Comparison of ENCODE assay signal across 20 cellular contexts in genomic region chr6:89032599-89032998, GRCh38. TPM values are rescaled to one million over a fixed set of nuclear protein-coding genes. Genes with fewer than 3 reads are reported as not detected.
DNase-seq lines count a peak whose midpoint lies in the region; ATAC-seq lines count a peak whose summit lies in the region.
"Had no signal": no experiment of that assay in that cellular context is flagged by ENCODE, and none has a peak within 500 bp of the region (broad histone marks: within the 10 kb centered on the region; RNA-seq: fewer than 3 reads in every experiment).

No MANE protein-coding gene starts in this region.

- H3K27me3 ChIP-seq in Karpas-422 (ENCODE audit: low read length) = no peaks in the 10 kb centered on the region
- no peaks in the 10 kb centered on the region for H3K27me3 ChIP-seq in skeletal muscle tissue (ENCODE audit: control insufficient read depth in 3 of 3, insufficient read depth in 3 of 3, low read length in 3 of 3)
- H3K27me3 ChIP-seq in effector memory CD4-positive, alpha-beta T cell (replicated peaks; ENCODE audit: control insufficient read depth, insufficient read depth, low read length, poor library complexity, severe bottlenecking) = no peaks in the 10 kb centered on the region
- H3K27me3 ChIP-seq in CD8-positive, alpha-beta memory T cell (ENCODE audit: insufficient read depth, low read length, poor library complexity, severe bottlenecking) = no peaks in the 10 kb centered on the region
- H3K27me3 ChIP-seq: breast epithelium, esophagus squamous epithelium, left lung, neutrophil had no signal

- H3K4me2 ChIP-seq in Karpas-422 (ENCODE audit: low read depth, low read length, poor library complexity, severe bottlenecking) = no peak overlapping the region

- H3K79me2 ChIP-seq in Karpas-422 (ENCODE audit: low read length) = no peaks in the 10 kb centered on the region

- H3K9me3 Mint-ChIP-seq in activated naive CD8-positive, alpha-beta T cell treated with anti-CD3 and anti-CD28 coated beads, Interleukin-2, amount 10 ng/mL, durations not matched to agents 7 days and 5 days = peaks cover 5% of the 10 kb centered on the region
- H3K9me3 Mint-ChIP-seq in activated naive CD8-positive, alpha-beta T cell treated with anti-CD3 and anti-CD28 coated beads for 36 hours = peaks cover 5% of the 10 kb centered on the region
- H3K9me3 Mint-ChIP-seq in CD8-positive, alpha-beta memory T cell = peaks cover under 1 to 9% (median 8%) of the 10 kb centered on the region in 5 donors

- H4K20me1 ChIP-seq in Karpas-422 (ENCODE audit: insufficient read depth, low read depth, low read length) = no peaks in the 10 kb centered on the region

- H3K36me3 ChIP-seq in Karpas-422 (ENCODE audit: insufficient read depth, low read length) (no peaks in the 10 kb centered on the region), skeletal muscle tissue (ENCODE audit: control insufficient read depth in 3 of 3, insufficient read depth in 3 of 3, low read length in 3 of 3) (no peaks in the 10 kb centered on the region)
- no peaks in the 10 kb centered on the region for H3K36me3 ChIP-seq in effector memory CD4-positive, alpha-beta T cell (ENCODE audit: control insufficient read depth, insufficient read depth, low read length)
- H3K36me3 ChIP-seq in CD8-positive, alpha-beta memory T cell (ENCODE audit: insufficient read depth, low read length) = no peaks in the 10 kb centered on the region
- H3K36me3 ChIP-seq: breast epithelium, esophagus squamous epithelium, left lung, neutrophil, WERI-Rb-1 had no signal

- H3K4me1 ChIP-seq in Karpas-422 (ENCODE audit: low read length) (no peaks in the 10 kb centered on the region), skeletal muscle tissue (ENCODE audit: control insufficient read depth in 3 of 3, insufficient read depth in 3 of 3, low read length in 3 of 3) (peaks cover 16 to 39% (median 26%) of the 10 kb centered on the region in 3 donors)
- H3K4me1 ChIP-seq in effector memory CD4-positive, alpha-beta T cell (ENCODE audit: control insufficient read depth, insufficient read depth, low read length, poor library complexity, severe bottlenecking) = no peaks in the 10 kb centered on the region
- no peaks in the 10 kb centered on the region for H3K4me1 ChIP-seq in CD8-positive, alpha-beta memory T cell (ENCODE audit: insufficient read depth, low read length)

- CTCF ChIA-PET in CD8-positive, alpha-beta memory T cell (lab: Charles Lee) = no interaction called here

- peak; percentile 47 for ATAC-seq in activated naive CD8-positive, alpha-beta T cell treated with anti-CD3 and anti-CD28 coated beads, Interleukin-2, amount 10 ng/mL, durations not matched to agents 7 days and 5 days (ENCODE audit: low read depth)
- ATAC-seq: activated CD8-positive, alpha-beta T cell treated with anti-CD3 and anti-CD28 coated beads for 36 hours; activated naive CD8-positive, alpha-beta T cell treated with anti-CD3 and anti-CD28 coated beads, Interleukin-2, amount 50 U/mL, for 24 hours; activated T-cell treated with anti-CD3 and anti-CD28 coated beads, Interleukin-2, amount 50 U/mL, for 72 hours; HepG2; left lung had no signal

- peak overlapping the region; percentile 33 for H3K4me3 Mint-ChIP-seq in activated naive CD8-positive, alpha-beta T cell treated with anti-CD3 and anti-CD28 coated beads, Interleukin-2, amount 10 ng/mL, durations not matched to agents 7 days and 5 days
- H3K4me3 Mint-ChIP-seq in activated naive CD8-positive, alpha-beta T cell treated with anti-CD3 and anti-CD28 coated beads for 36 hours = no peak overlapping the region
- H3K4me3 Mint-ChIP-seq in CD8-positive, alpha-beta memory T cell = no peak overlapping the region
- H3K4me3 Mint-ChIP-seq: activated CD8-positive, alpha-beta T cell treated with anti-CD3 and anti-CD28 coated beads for 36 hours; activated naive CD8-positive, alpha-beta T cell treated with anti-CD3 and anti-CD28 coated beads, Interleukin-2, amount 50 U/mL, for 24 hours; activated T-cell treated with anti-CD3 and anti-CD28 coated beads, Interleukin-2, amount 50 U/mL, for 72 hours had no signal

- peaks cover 8% of the 10 kb centered on the region for H3K27me3 Mint-ChIP-seq in activated naive CD8-positive, alpha-beta T cell treated with anti-CD3 and anti-CD28 coated beads, Interleukin-2, amount 10 ng/mL, durations not matched to agents 7 days and 5 days
- H3K27me3 Mint-ChIP-seq in activated naive CD8-positive, alpha-beta T cell treated with anti-CD3 and anti-CD28 coated beads for 36 hours = no peaks in the 10 kb centered on the region
- H3K27me3 Mint-ChIP-seq in CD8-positive, alpha-beta memory T cell = peaks cover 2 to 7% of the 10 kb centered on the region in 2 donors
- H3K27me3 Mint-ChIP-seq: activated CD8-positive, alpha-beta T cell treated with anti-CD3 and anti-CD28 coated beads for 36 hours had no signal

- no peak overlapping the region for H2AFZ ChIP-seq in Karpas-422 (ENCODE audit: low read length)

- no peak overlapping the region for H3K27ac Mint-ChIP-seq in activated naive CD8-positive, alpha-beta T cell treated with anti-CD3 and anti-CD28 coated beads, Interleukin-2, amount 10 ng/mL, durations not matched to agents 7 days and 5 days
- no peak overlapping the region for H3K27ac Mint-ChIP-seq in activated naive CD8-positive, alpha-beta T cell treated with anti-CD3 and anti-CD28 coated beads for 36 hours
- H3K27ac Mint-ChIP-seq in CD8-positive, alpha-beta memory T cell = no peak overlapping the region
- H3K27ac Mint-ChIP-seq: activated CD8-positive, alpha-beta T cell treated with anti-CD3 and anti-CD28 coated beads for 36 hours; activated naive CD8-positive, alpha-beta T cell treated with anti-CD3 and anti-CD28 coated beads, Interleukin-2, amount 50 U/mL, for 24 hours; activated T-cell treated with anti-CD3 and anti-CD28 coated beads, Interleukin-2, amount 50 U/mL, for 72 hours had no signal

- POLR2A ChIA-PET in activated naive CD8-positive, alpha-beta T cell treated with anti-CD3 and anti-CD28 coated beads, Interleukin-2, amount 10 ng/mL, durations not matched to agents 7 days and 5 days (lab: Charles Lee) = no interaction called here
- POLR2A ChIA-PET in CD8-positive, alpha-beta memory T cell (lab: Charles Lee) = interaction anchor here (0.6 to 0.7 kb wide), 2 partner anchors 47 to 1880 kb away, joined by 3 to 9 read pairs; no protein-coding TSS in a partner anchor

- H3K4me3 ChIP-seq in Karpas-422 (ENCODE audit: low read length) (no peak overlapping the region), skeletal muscle tissue (ENCODE audit: low read length in 3 of 3) (no peak overlapping the region)
- H3K4me3 ChIP-seq in effector memory CD4-positive, alpha-beta T cell (ENCODE audit: insufficient read depth, low read depth, low read length, poor library complexity, severe bottlenecking) = no peak overlapping the region
- H3K4me3 ChIP-seq in CD8-positive, alpha-beta memory T cell (ENCODE audit: low read length) = no peak overlapping the region
- H3K4me3 ChIP-seq: breast epithelium, esophagus squamous epithelium, left lung had no signal

- H3K27ac ChIP-seq in Karpas-422 (ENCODE audit: low read length) = no peak overlapping the region
- peak overlapping the region; percentile 61 for H3K27ac ChIP-seq in skeletal muscle tissue (ENCODE audit: low read depth, low read length)
- no peak overlapping the region for H3K27ac ChIP-seq in effector memory CD4-positive, alpha-beta T cell (ENCODE audit: insufficient read depth, low read length, poor library complexity, severe bottlenecking)
- no peak overlapping the region for H3K27ac ChIP-seq in CD8-positive, alpha-beta memory T cell (ENCODE audit: low read depth, low read length)
- H3K27ac ChIP-seq: esophagus squamous epithelium, neutrophil, WERI-Rb-1 had no signal

- no peaks in the 10 kb centered on the region for H3K9me2 ChIP-seq in Karpas-422 (replicated peaks; ENCODE audit: insufficient read depth, low read length)

- H3K9me3 ChIP-seq in Karpas-422 (ENCODE audit: low read length) (no peaks in the 10 kb centered on the region), skeletal muscle tissue (ENCODE audit: control insufficient read depth in 3 of 3, low read length in 3 of 3) (no peaks in the 10 kb centered on the region)
- no peaks in the 10 kb centered on the region for H3K9me3 ChIP-seq in effector memory CD4-positive, alpha-beta T cell (ENCODE audit: control insufficient read depth, low read length)
- H3K9me3 ChIP-seq in CD8-positive, alpha-beta memory T cell (ENCODE audit: low read length) = no peaks in the 10 kb centered on the region
- H3K9me3 ChIP-seq: neutrophil had no signal

- H3K36me3 Mint-ChIP-seq in activated naive CD8-positive, alpha-beta T cell treated with anti-CD3 and anti-CD28 coated beads, Interleukin-2, amount 10 ng/mL, durations not matched to agents 7 days and 5 days = no peaks in the 10 kb centered on the region
- H3K36me3 Mint-ChIP-seq in activated naive CD8-positive, alpha-beta T cell treated with anti-CD3 and anti-CD28 coated beads for 36 hours = peaks cover under 1% of the 10 kb centered on the region
- peaks cover 0 to 11% (median 0%) of the 10 kb centered on the region in 3 donors for H3K36me3 Mint-ChIP-seq in CD8-positive, alpha-beta memory T cell

- H3K4me1 Mint-ChIP-seq in activated naive CD8-positive, alpha-beta T cell treated with anti-CD3 and anti-CD28 coated beads, Interleukin-2, amount 10 ng/mL, durations not matched to agents 7 days and 5 days = peaks cover 3% of the 10 kb centered on the region
- no peaks in the 10 kb centered on the region for H3K4me1 Mint-ChIP-seq in activated naive CD8-positive, alpha-beta T cell treated with anti-CD3 and anti-CD28 coated beads for 36 hours
- H3K4me1 Mint-ChIP-seq in CD8-positive, alpha-beta memory T cell = peaks cover 2 to 5% (median 4%) of the 10 kb centered on the region in 3 donors
- H3K4me1 Mint-ChIP-seq: activated naive CD8-positive, alpha-beta T cell treated with anti-CD3 and anti-CD28 coated beads, Interleukin-2, amount 50 U/mL, for 24 hours had no signal

- H3K9ac ChIP-seq in Karpas-422 (ENCODE audit: low read length) (no peak overlapping the region), skeletal muscle tissue (ENCODE audit: low read depth in 1 of 3, low read length in 3 of 3) (no peak overlapping the region)

- DNase-seq in activated naive CD8-positive, alpha-beta T cell treated with anti-CD3 and anti-CD28 coated beads, Interleukin-2, amount 10 ng/mL, durations not matched to agents 7 days and 5 days = no peak
- DNase-seq in activated naive CD8-positive, alpha-beta T cell treated with anti-CD3 and anti-CD28 coated beads for 36 hours = no peak
- DNase-seq in Karpas-422 = peak; percentile 46
- DNase-seq in dermis blood vessel endothelial cell = peak; percentile 5
- DNase-seq in effector memory CD4-positive, alpha-beta T cell = no peak
- DNase-seq in activated T-cell treated with anti-CD3 and anti-CD28 coated beads for 4 hours = no peak
- no peak for DNase-seq in CD8-positive, alpha-beta memory T cell
- DNase-seq: activated CD8-positive, alpha-beta T cell treated with anti-CD3 and anti-CD28 coated beads for 36 hours; activated naive CD8-positive, alpha-beta T cell treated with anti-CD3 and anti-CD28 coated beads, Interleukin-2, amount 50 U/mL, for 24 hours; activated T-cell treated with anti-CD3 and anti-CD28 coated beads, Interleukin-2, amount 50 U/mL, for 72 hours; esophagus squamous epithelium; left lung; MV-4-11; stimulated activated naive CD4-positive, alpha-beta T cell treated with Interleukin-2 at 50 U/mL for 16 hours; T-helper 1 cell; WERI-Rb-1 had no signal

RNA-seq across cellular contexts. Expression of gene PNRC1, which starts 48.0 kb away (rescaled TPM):
- total RNA-seq in activated naive CD8-positive, alpha-beta T cell treated with anti-CD3 and anti-CD28 coated beads, Interleukin-2, amount 10 ng/mL, durations not matched to agents 7 days and 5 days = 100 to 1,000 TPM; 233 to 264 TPM
- total RNA-seq in activated naive CD8-positive, alpha-beta T cell treated with anti-CD3 and anti-CD28 coated beads for 36 hours = 10 to 100 TPM; 81.3 to 84.5 TPM
- total RNA-seq in Karpas-422 (2014; rRNA removed; shearing (Covaris generic); ENCODE audit: low replicate concordance) = 45.3 and 72.4 TPM in 2 replicates
- total RNA-seq in dermis blood vessel endothelial cell (63.8 TPM in 2 replicates), skeletal muscle tissue (132 TPM)
- 10 to 100 TPM; 79.4 to 84.5 TPM for total RNA-seq in CD8-positive, alpha-beta memory T cell
- polyA plus RNA-seq in CD8-positive, alpha-beta memory T cell = 597 TPM

Comparison
In these comparisons a context has a peak if more than half of its experiments do, and no peak if none do; other contexts are left out.
1. DNase-seq: peak in Karpas-422 (single experiment) and dermis blood vessel endothelial cell (single experiment); none in activated naive CD8-positive, alpha-beta T cell treated with anti-CD3 and anti-CD28 coated beads, Interleukin-2, amount 10 ng/mL, durations not matched to agents 7 days and 5 days (single experiment), activated naive CD8-positive, alpha-beta T cell treated with anti-CD3 and anti-CD28 coated beads for 36 hours (single experiment), effector memory CD4-positive, alpha-beta T cell (0 of 3), activated T-cell treated with anti-CD3 and anti-CD28 coated beads for 4 hours (single experiment) and CD8-positive, alpha-beta memory T cell (0 of 5).